2 cellular contexts compared by ENCODE assay signal in genomic region chr22:38412435-38413084, GRCh38.
A peak's percentile ranks its signal among the peaks of the same experiment; 100 is the strongest.
TF ChIP-seq lines count a peak whose summit lies in the region.

No MANE protein-coding gene starts in this region.

TF ChIP-seq in GM23338, 12 proteins besides CTCF, POLR2A, EP300 and RAD21:
- no peak for TF ChIP-seq REST (IDR thresholded peaks at IDR 0.05; ENCODE audit: unreplicated experiment)
- TF ChIP-seq ETS1 (IDR thresholded peaks at IDR 0.05): no peak
- no peak for TF ChIP-seq NANOG (IDR thresholded peaks at IDR 0.05; ENCODE audit: borderline replicate concordance)
- no peak for TF ChIP-seq ZNF114 (CRISPR knock-in tag; IDR thresholded peaks at IDR 0.05)
- no peak for TF ChIP-seq CREB1 (CRISPR knock-in tag; IDR thresholded peaks at IDR 0.05; ENCODE audit: low read depth)
- no peak for TF ChIP-seq JUNB (IDR thresholded peaks at IDR 0.05; ENCODE audit: unreplicated experiment)
- TF ChIP-seq ZNF462 (CRISPR knock-in tag; IDR thresholded peaks at IDR 0.05): no peak
- no peak for TF ChIP-seq EZH2phosphoT487 (IDR thresholded peaks at IDR 0.05; ENCODE audit: unreplicated experiment)

TF ChIP-seq in H1, 55 proteins besides CTCF, POLR2A, EP300 and RAD21:
- TF ChIP-seq JUND (IDR thresholded peaks at IDR 0.05; ENCODE audit: low read length): peak; percentile 69
- peak; percentile 55; the same call in 1 of the 2 replicates for TF ChIP-seq GABPA (IDR thresholded peaks at IDR 0.05; ENCODE audit: borderline replicate concordance, insufficient read depth, low read length)
- TF ChIP-seq TCF12 (IDR thresholded peaks at IDR 0.05; ENCODE audit: low read depth, low read length): no peak
- TF ChIP-seq BACH1 (IDR thresholded peaks at IDR 0.05; ENCODE audit: low read length): no peak
- no peak for TF ChIP-seq BRCA1 (IDR thresholded peaks at IDR 0.05; ENCODE audit: low read depth, low read length)
- TF ChIP-seq POU5F1 (IDR thresholded peaks at IDR 0.05; ENCODE audit: low read depth, low read length): no peak
- TF ChIP-seq USF2 (IDR thresholded peaks at IDR 0.05; ENCODE audit: low read length): peak; percentile 59; the same call in 1 of the 2 replicates
- peak; percentile 1; the same call in 1 of the 2 replicates for TF ChIP-seq CEBPB (IDR thresholded peaks at IDR 0.05; ENCODE audit: low read depth, low read length)
- TF ChIP-seq SIRT6 (IDR thresholded peaks at IDR 0.05; ENCODE audit: low read length): no peak
- TF ChIP-seq TAF7 (optimal IDR thresholded peaks at IDR 0.05; ENCODE audit: borderline replicate concordance, low read depth, low read length): peak; percentile 16
- TF ChIP-seq ASH2L (IDR thresholded peaks at IDR 0.05; ENCODE audit: low read length): no peak
- no peak for TF ChIP-seq TBP (IDR thresholded peaks at IDR 0.05; ENCODE audit: low read depth, low read length)
- no peak for TF ChIP-seq SP1 (IDR thresholded peaks at IDR 0.05; ENCODE audit: low read depth, low read length)
- TF ChIP-seq PHF8 (conservative IDR thresholded peaks at IDR 0.05; ENCODE audit: low read depth, low read length): no peak
- TF ChIP-seq SUZ12 (IDR thresholded peaks at IDR 0.05; ENCODE audit: low read length): no peak
- peak; percentile 11; the same call in 1 of the 2 replicates for TF ChIP-seq MAX (IDR thresholded peaks at IDR 0.05)
- no peak for TF ChIP-seq CBX5 (IDR thresholded peaks at IDR 0.05; ENCODE audit: low read depth, low read length)
- no peak for TF ChIP-seq RBBP5 (IDR thresholded peaks at IDR 0.05; ENCODE audit: borderline replicate concordance, low read depth, low read length)
- no peak for TF ChIP-seq KDM5A (IDR thresholded peaks at IDR 0.05; ENCODE audit: low read length)
- TF ChIP-seq ATF3 (IDR thresholded peaks at IDR 0.05; ENCODE audit: insufficient read depth, low read depth, low read length): no peak
- TF ChIP-seq TEAD4 (IDR thresholded peaks at IDR 0.05; ENCODE audit: low read depth, low read length): no peak
- 0 out of 2 replicates have a peak, but pooled peaks have one; percentile 12 for TF ChIP-seq TAF1 (IDR thresholded peaks at IDR 0.05; ENCODE audit: low read depth, low read length)
- no peak for TF ChIP-seq EGR1 (IDR thresholded peaks at IDR 0.05; ENCODE audit: borderline replicate concordance, low read depth, low read length)
- TF ChIP-seq YY1 (IDR thresholded peaks at IDR 0.05; ENCODE audit: low read depth, low read length): 0 out of 2 replicates have a peak, but pooled peaks have one; percentile 8
- TF ChIP-seq HDAC2 (IDR thresholded peaks at IDR 0.05; ENCODE audit: borderline replicate concordance in 1 of 2, low read depth in 2 of 2, low read length in 2 of 2): peak in 1 of 2 experiments; percentile 69; a peak in 1 of 4 replicates
- TF ChIP-seq KDM1A (IDR thresholded peaks at IDR 0.05; ENCODE audit: borderline replicate concordance, low read length): peak; percentile 94; the same call in 1 of the 2 replicates
- 0 out of 2 replicates have a peak, but pooled peaks have one; percentile 19 for TF ChIP-seq JUN (IDR thresholded peaks at IDR 0.05; ENCODE audit: low read depth, low read length)
TF ChIP-seq in H1: peak in this region for 11.
